Comparison of ENCODE assay signal across 9 cellular contexts in the genomic region with DNA sequence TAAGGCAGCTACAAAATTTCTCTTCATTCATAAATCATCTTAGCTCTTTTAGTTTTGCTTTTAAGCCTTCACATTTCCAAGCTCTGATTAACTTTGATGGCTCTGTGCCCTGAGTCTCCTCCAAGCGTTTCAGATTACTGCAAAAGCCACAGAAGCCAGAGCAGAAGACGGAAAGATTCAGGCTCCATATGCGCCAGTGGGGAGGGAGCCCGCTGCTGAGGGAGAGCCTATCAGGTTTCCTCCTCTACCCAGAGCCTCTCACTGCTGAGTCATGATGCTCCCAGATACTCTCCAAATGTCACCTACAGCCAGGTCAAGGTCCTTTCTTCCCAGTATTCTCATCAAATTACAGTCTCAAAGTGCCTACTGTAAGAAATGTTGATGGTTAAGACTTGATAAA.
DNase-seq lines count a peak whose midpoint lies in the region; ATAC-seq lines count a peak whose summit lies in the region.
"Had no signal": no experiment of that assay in that cellular context is flagged by ENCODE, and none has a peak within 500 bp of the region (broad histone marks: within the 10 kb centered on the region; RNA-seq: fewer than 3 reads in every experiment).

No MANE protein-coding gene starts in this region.

- ATAC-seq in HG02763 (IDR thresholded peaks at IDR 0.05; ENCODE audit: unreplicated experiment): no peak
- ATAC-seq in HG03108 (IDR thresholded peaks at IDR 0.05; ENCODE audit: unreplicated experiment): no peak
- no peak for ATAC-seq in HG03378 (IDR thresholded peaks at IDR 0.05; ENCODE audit: unreplicated experiment)

- DNase-seq in D341Med (ENCODE audit: low spot score) (peak; percentile 63), NCI-H187 treated with DMSO at 0.1 percent for 48 hours (lab: John Stamatoyannopoulos, UW) (peak; percentile 84), cerebellum (ENCODE audit: low spot score) (peak; percentile 1), mucosa of gallbladder (ENCODE audit: low spot score) (peak; percentile 46)
- DNase-seq in central memory CD4-positive, alpha-beta T cell: no peak
- DNase-seq: activated CD8-positive, alpha-beta memory T cell treated with anti-CD3 and anti-CD28 coated beads for 24 hours had no signal
